ENCODE assay signal across 1 cellular context in the genomic region with DNA sequence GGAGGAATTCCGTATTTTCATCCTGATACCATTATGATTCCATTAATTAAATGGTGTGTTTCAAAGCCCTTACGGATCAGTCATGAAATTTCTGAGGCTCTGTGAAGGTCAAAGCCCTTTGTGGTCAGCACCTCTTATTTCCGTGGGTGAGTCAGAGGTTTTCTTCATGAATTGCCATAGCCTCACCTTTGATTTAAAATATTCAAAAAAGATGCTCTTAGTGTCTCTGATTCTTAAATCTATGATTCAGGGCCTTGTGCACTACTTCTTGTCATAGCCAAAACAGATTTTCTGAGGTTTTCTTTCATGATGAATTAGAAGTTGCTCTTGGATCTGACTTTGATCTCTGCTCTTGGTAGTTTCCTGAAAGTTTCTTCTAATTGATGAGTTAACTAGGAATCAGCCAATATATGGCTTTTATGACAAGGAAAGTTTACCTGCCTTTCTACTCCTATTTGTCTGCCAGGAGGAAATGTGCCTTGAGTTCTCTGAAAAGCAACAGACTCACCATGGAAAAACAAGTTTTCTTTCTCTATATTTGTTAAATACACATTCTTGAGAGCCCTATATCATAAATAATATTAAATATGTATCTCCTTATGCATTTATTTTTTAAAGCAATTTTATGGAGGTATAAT.
TF ChIP-seq lines count a peak whose summit lies in the region.

No MANE protein-coding gene starts in this region.

TF ChIP-seq in HCT116, 20 proteins besides CTCF, POLR2A, EP300 and RAD21 (continued from another document):
- TF ChIP-seq, protein P1, sequence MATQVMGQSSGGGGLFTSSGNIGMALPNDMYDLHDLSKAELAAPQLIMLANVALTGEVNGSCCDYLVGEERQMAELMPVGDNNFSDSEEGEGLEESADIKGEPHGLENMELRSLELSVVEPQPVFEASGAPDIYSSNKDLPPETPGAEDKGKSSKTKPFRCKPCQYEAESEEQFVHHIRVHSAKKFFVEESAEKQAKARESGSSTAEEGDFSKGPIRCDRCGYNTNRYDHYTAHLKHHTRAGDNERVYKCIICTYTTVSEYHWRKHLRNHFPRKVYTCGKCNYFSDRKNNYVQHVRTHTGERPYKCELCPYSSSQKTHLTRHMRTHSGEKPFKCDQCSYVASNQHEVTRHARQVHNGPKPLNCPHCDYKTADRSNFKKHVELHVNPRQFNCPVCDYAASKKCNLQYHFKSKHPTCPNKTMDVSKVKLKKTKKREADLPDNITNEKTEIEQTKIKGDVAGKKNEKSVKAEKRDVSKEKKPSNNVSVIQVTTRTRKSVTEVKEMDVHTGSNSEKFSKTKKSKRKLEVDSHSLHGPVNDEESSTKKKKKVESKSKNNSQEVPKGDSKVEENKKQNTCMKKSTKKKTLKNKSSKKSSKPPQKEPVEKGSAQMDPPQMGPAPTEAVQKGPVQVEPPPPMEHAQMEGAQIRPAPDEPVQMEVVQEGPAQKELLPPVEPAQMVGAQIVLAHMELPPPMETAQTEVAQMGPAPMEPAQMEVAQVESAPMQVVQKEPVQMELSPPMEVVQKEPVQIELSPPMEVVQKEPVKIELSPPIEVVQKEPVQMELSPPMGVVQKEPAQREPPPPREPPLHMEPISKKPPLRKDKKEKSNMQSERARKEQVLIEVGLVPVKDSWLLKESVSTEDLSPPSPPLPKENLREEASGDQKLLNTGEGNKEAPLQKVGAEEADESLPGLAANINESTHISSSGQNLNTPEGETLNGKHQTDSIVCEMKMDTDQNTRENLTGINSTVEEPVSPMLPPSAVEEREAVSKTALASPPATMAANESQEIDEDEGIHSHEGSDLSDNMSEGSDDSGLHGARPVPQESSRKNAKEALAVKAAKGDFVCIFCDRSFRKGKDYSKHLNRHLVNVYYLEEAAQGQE (IDR thresholded peaks at IDR 0.05; ENCODE audit: low read depth): no peak
- TF ChIP-seq EGR1 (IDR thresholded peaks at IDR 0.05; ENCODE audit: low read depth) (peak; percentile 46; the same call in 1 of the 2 replicates), ZNF274 (IDR thresholded peaks at IDR 0.05; ENCODE audit: low read depth, low read length) (no peak), EZH2phosphoT487 (IDR thresholded peaks at IDR 0.05; ENCODE audit: borderline replicate concordance) (no peak), CBX3 (IDR thresholded peaks at IDR 0.05; ENCODE audit: low read depth) (peak; percentile 76), SRF (IDR thresholded peaks at IDR 0.05; ENCODE audit: low read depth) (peak; percentile 71; the same call in 1 of the 2 replicates), ATF3 (IDR thresholded peaks at IDR 0.05) (peak; percentile 72; the same call in 1 of the 2 replicates), SP1 (IDR thresholded peaks at IDR 0.05; ENCODE audit: low read depth) (peak; percentile 96), YY1 (IDR thresholded peaks at IDR 0.05; ENCODE audit: extremely low read depth, insufficient replicate concordance, low read depth, low read length) (no peak), EZH2 (IDR thresholded peaks at IDR 0.05) (no peak), ZFX (IDR thresholded peaks at IDR 0.05) (no peak), CEBPB (IDR thresholded peaks at IDR 0.05; ENCODE audit: low read depth) (peak; percentile 80), MAX (IDR thresholded peaks at IDR 0.05) (peak; percentile 55; the same call in 1 of the 2 replicates), TCF7L2 (IDR thresholded peaks at IDR 0.05; ENCODE audit: borderline replicate concordance, extremely low read depth, insufficient read depth, insufficient read length) (peak; percentile 91), ELF1 (IDR thresholded peaks at IDR 0.05; ENCODE audit: borderline replicate concordance, low read depth) (no peak; the same call in 1 of the 2 replicates), JUND (IDR thresholded peaks at IDR 0.05) (peak; percentile 93), SIN3A (IDR thresholded peaks at IDR 0.05; ENCODE audit: low read depth) (peak; percentile 61)
